ENCODE assay signal across 18 cellular contexts in genomic region chr9:126752376-126752775, GRCh38. TPM values are rescaled to one million over a fixed set of nuclear protein-coding genes. Genes with fewer than 3 reads are reported as not detected.
A peak's percentile ranks its signal among the peaks of the same experiment; 100 is the strongest.
DNase-seq lines count a peak whose midpoint lies in the region; ATAC-seq, FAIRE-seq and TF ChIP-seq lines count a peak whose summit lies in the region.
"Had no signal": no experiment of that assay in that cellular context is flagged by ENCODE, and none has a peak within 500 bp of the region (broad histone marks: within the 10 kb centered on the region; RNA-seq: fewer than 3 reads in every experiment).

No MANE protein-coding gene starts in this region.

- H3K4ac ChIP-seq in H1 (replicated peaks; ENCODE audit: insufficient read length, low read depth, low read length), result no peak overlapping the region

- no peak overlapping the region for H3K4me2 ChIP-seq in H1 (ENCODE audit: insufficient read depth in 1 of 2, low read depth in 2 of 2, low read length in 2 of 2)

- TF ChIP-seq RAD21 in H1 (IDR thresholded peaks at IDR 0.05 in 1 of 2, conservative IDR thresholded peaks at IDR 0.05 in 1 of 2; ENCODE audit: low read depth in 2 of 2, low read length in 2 of 2), result no peak

- H3K27me3 ChIP-seq in H1 (replicated peaks in 1 of 4; ENCODE audit: control insufficient read depth in 3 of 4, extremely low read depth in 1 of 4, insufficient read depth in 3 of 4, low read length in 3 of 4) (no peaks in the 10 kb centered on the region; a peak in 2 of 7 replicates), small intestine (ENCODE audit: control insufficient read depth in 2 of 2, insufficient read depth in 2 of 2, low read length in 2 of 2) (peaks cover 0 to 5% of the 10 kb centered on the region in 2 donors), heart right ventricle (peaks cover 0 to 61% (median 28%) of the 10 kb centered on the region in 7 donors)

- H3K14ac ChIP-seq in H1 (ENCODE audit: insufficient read length), result no peak overlapping the region

- H2AFZ ChIP-seq in H1 (ENCODE audit: low read length), result peak overlapping the region; percentile 34; the same call in 1 of the 2 replicates

- H3K79me1 ChIP-seq in H1 (ENCODE audit: low read depth, low read length), result no peaks in the 10 kb centered on the region

- no peak for TF ChIP-seq POLR2A in H1 (IDR thresholded peaks at IDR 0.05; ENCODE audit: control extremely low read depth in 1 of 2, low read depth in 2 of 2, low read length in 2 of 2)

- H2AK5ac ChIP-seq in H1 (ENCODE audit: low read depth, low read length), result no peak overlapping the region

- FAIRE-seq in H1 (lab: Jason Lieb, UNC) (no peak), small intestine (lab: Jason Lieb, UNC) (no peak)

- H2BK120ac ChIP-seq in H1 (replicated peaks; ENCODE audit: low read depth, low read length), result no peak overlapping the region

- TF ChIP-seq CTCF in LNCaP clone FGC (IDR thresholded peaks at IDR 0.05; ENCODE audit: control insufficient read depth, extremely low read depth, insufficient read depth) (no peak), H1 (IDR thresholded peaks at IDR 0.05; ENCODE audit: control extremely low read depth in 1 of 3, insufficient read depth in 1 of 3, low read depth in 1 of 3, low read length in 3 of 3) (no peak), heart right ventricle (IDR thresholded peaks at IDR 0.05) (no peak)

- H2BK12ac ChIP-seq in H1 (ENCODE audit: low read depth, low read length), result no peak overlapping the region

- H4K91ac ChIP-seq in H1 (replicated peaks; ENCODE audit: insufficient read length, low read length), result no peak overlapping the region

- no peak overlapping the region for H3K9ac ChIP-seq in H1 (replicated peaks in 1 of 4; ENCODE audit: extremely low read depth in 1 of 4, low read depth in 3 of 4, low read length in 3 of 4)

- H3K4me3 ChIP-seq in LNCaP clone FGC (ENCODE audit: low read depth, low read length) (no peak overlapping the region), H1 (ENCODE audit: extremely low read depth in 1 of 4, insufficient read depth in 2 of 4, low read depth in 3 of 4, low read length in 4 of 4) (no peak overlapping the region), small intestine (ENCODE audit: low read depth in 1 of 2, low read length in 2 of 2) (no peak overlapping the region), heart right ventricle (no peak overlapping the region)
- H3K4me3 ChIP-seq: HAP-1 had no signal

- no peaks in the 10 kb centered on the region for H4K20me1 ChIP-seq in H1 (replicated peaks in 1 of 2; ENCODE audit: control insufficient read depth in 1 of 2, insufficient read depth in 2 of 2, low read length in 2 of 2)

- no peak overlapping the region for H2BK15ac ChIP-seq in H1 (ENCODE audit: low read length)

- WGBS in H1 (ENCODE audit: extremely low coverage in 1 of 2, insufficient coverage in 1 of 2, insufficient read length in 1 of 2, insufficient replicate concordance in 2 of 2, low coverage in 1 of 2, low lambda C conversion rate in 2 of 2, missing lambda C conversion rate in 1 of 2), 2 experiments, result 89% methylated on average over 4 of the region's 4 CpGs; no CpG with 5 or more reads in 1 of the 2 experiments
- 17 to 62% (median 45%) methylated on average over 4 of the region's 4 CpGs for WGBS in small intestine, 3 donors
- WGBS in heart right ventricle, 2 donors, result 64 to 68% methylated on average over 4 of the region's 4 CpGs

- no peak for ATAC-seq in GM18520 (IDR thresholded peaks at IDR 0.05; ENCODE audit: unreplicated experiment)
- no peak for ATAC-seq in GM18502 (IDR thresholded peaks at IDR 0.05; ENCODE audit: poor library complexity, unreplicated experiment)
- no peak for ATAC-seq in GM18498 (IDR thresholded peaks at IDR 0.05; ENCODE audit: unreplicated experiment)
- no peak for ATAC-seq in heart right ventricle
- ATAC-seq: CD8-positive, alpha-beta T cell; SK-N-SH treated with all-trans-retinoic acid at 6 μM for 48 hours had no signal

- POLR2A ChIA-PET in H1 (lab: Charles Lee; ENCODE audit: partially characterized antibody), result no interaction called here

- H3K56ac ChIP-seq in H1 (replicated peaks; ENCODE audit: insufficient read length, low read depth, low read length), result no peak overlapping the region

- DNase-seq in LNCaP clone FGC (ENCODE audit: low read depth) (peak; percentile 62), H1 (ENCODE audit: low read depth in 1 of 2, low spot score in 2 of 2) (peak in 1 of 2 experiments; percentile 30), iPS-NIHi7 (ENCODE audit: extremely low spot score) (peak; percentile 36), small intestine (peak; percentile 11), heart right ventricle (no peak)
- DNase-seq: CD8-positive, alpha-beta T cell; DND-41; GF-D8; NCI-H146; NCI-H2107; NCI-H226; NCI-H526; Right ventricle myocardium superior had no signal

- TF ChIP-seq EP300 in H1 (IDR thresholded peaks at IDR 0.05; ENCODE audit: borderline replicate concordance in 1 of 2, low read depth in 2 of 2, low read length in 2 of 2), result no peak

- CTCF ChIA-PET in H1 (lab: Charles Lee; ENCODE audit: partially characterized antibody), result interaction anchor here (0.9 to 1.7 kb wide), 5 partner anchors 19 to 154 kb away, joined by 3 to 11 read pairs (median 3); no protein-coding TSS in a partner anchor

- no peak overlapping the region for H3K18ac ChIP-seq in H1 (ENCODE audit: extremely low read depth, low read length)

- no peak overlapping the region for H2BK20ac ChIP-seq in H1 (ENCODE audit: low read length)

- H4K8ac ChIP-seq in H1 (ENCODE audit: extremely low read depth, insufficient read depth, low read length), result no peak overlapping the region

- H3K23ac ChIP-seq in H1 (ENCODE audit: insufficient read length), result no peak overlapping the region

- H2BK5ac ChIP-seq in H1 (ENCODE audit: low read depth, low read length), result no peak overlapping the region

- H3K36me3 ChIP-seq in H1 (ENCODE audit: control insufficient read depth in 2 of 4, insufficient read depth in 4 of 4, low read length in 3 of 4) (no peaks in the 10 kb centered on the region), small intestine (ENCODE audit: control insufficient read depth in 2 of 2, insufficient read depth in 2 of 2, low read length in 2 of 2) (no peaks in the 10 kb centered on the region), heart right ventricle (no peaks in the 10 kb centered on the region)
- H3K36me3 ChIP-seq: HAP-1 had no signal

- H3K23me2 ChIP-seq in H1 (ENCODE audit: low read depth, low read length), result no peaks in the 10 kb centered on the region

- no peaks in the 10 kb centered on the region for H3K79me2 ChIP-seq in H1 (ENCODE audit: control insufficient read depth in 1 of 2, insufficient read depth in 2 of 2, low read length in 2 of 2)

- H3K4me1 ChIP-seq in H1 (replicated peaks in 1 of 4; ENCODE audit: control insufficient read depth in 3 of 4, insufficient read depth in 4 of 4, low read length in 3 of 4) (no peaks in the 10 kb centered on the region), small intestine (ENCODE audit: control insufficient read depth in 2 of 2, insufficient read depth in 1 of 2, low read depth in 1 of 2, low read length in 1 of 2) (peaks cover 0 to 2% of the 10 kb centered on the region in 2 donors), heart right ventricle (no peaks in the 10 kb centered on the region)
- H3K4me1 ChIP-seq: HAP-1 had no signal

- H4K5ac ChIP-seq in H1 (ENCODE audit: insufficient read length, low read depth, low read length), result no peak overlapping the region

- H3K9me3 ChIP-seq in H1 (ENCODE audit: insufficient read depth in 2 of 2, low read depth in 1 of 2, low read length in 1 of 2), result no peaks in the 10 kb centered on the region
- no peaks in the 10 kb centered on the region for H3K9me3 ChIP-seq in small intestine (ENCODE audit: control insufficient read depth, low read depth)
- peaks cover 0 to 7% (median 0%) of the 10 kb centered on the region in 11 donors for H3K9me3 ChIP-seq in heart right ventricle
- H3K9me3 ChIP-seq: HAP-1 had no signal

- H3K27ac ChIP-seq in H1 (ENCODE audit: low read depth, low read length) (no peak overlapping the region), small intestine (ENCODE audit: low read depth in 1 of 2, low read length in 1 of 2) (no peak overlapping the region), heart right ventricle (no peak overlapping the region)

- intact Hi-C loops in heart right ventricle (cut with DNase I), result no loop called here

TF ChIP-seq in H1, 55 proteins besides CTCF, POLR2A, EP300 and RAD21:
- 0 out of 2 replicates have a peak, but pooled peaks have one; percentile 11 for TF ChIP-seq E2F6 (IDR thresholded peaks at IDR 0.05)
- no peak for TF ChIP-seq SAP30 (IDR thresholded peaks at IDR 0.05; ENCODE audit: insufficient read depth, insufficient replicate concordance, low read length)

RNA-seq across cellular contexts. Expression of gene ZBTB43, which starts 52.5 kb away (rescaled TPM):
- total RNA-seq in H1 (2021; fragmentation: NEBNext Ultra II Directional; extraction: Animal tissue kit (Norgen Biotek cat#: 25700)), result 16.7 and 18.7 TPM in 2 replicates
- 3.0 and 4.1 TPM in 2 replicates for polyA plus RNA-seq in H1 (2011; rRNA removed)
- polyA plus RNA-seq in H1 (2011; cell fraction: cytosol; rRNA removed), result 5.2 TPM
- 4.8 TPM for polyA plus RNA-seq in H1 (2011; cell fraction: nucleus; rRNA removed)
- polyA plus RNA-seq in H1 (2012, experiment 1 of 2), result 4.3 to 11.6 TPM (median 6.5 TPM) in 4 replicates
- polyA plus RNA-seq in H1 (2012, experiment 2 of 2), result 0.50 TPM
- polyA plus RNA-seq in H1 (2013, experiment 1 of 2), result 5.5 TPM
- 5.8 TPM for polyA plus RNA-seq in H1 (2013, experiment 2 of 2)
- polyA minus RNA-seq in H1 (2011; rRNA and poly(A)+ RNA removed), result 34.8 and 43.6 TPM in 2 replicates
- polyA minus RNA-seq in H1 (2011; cell fraction: cytosol; rRNA and poly(A)+ RNA removed), result 4.9 TPM
- 4.6 TPM for polyA minus RNA-seq in H1 (2011; cell fraction: nucleus; rRNA and poly(A)+ RNA removed)
- 1 to 10 TPM; 2.2 to 5.1 (median 3.4) TPM for polyA plus RNA-seq in small intestine
- 10 to 100 TPM; 32.8 to 58.4 (median 44.7) TPM for total RNA-seq in heart right ventricle
- polyA plus RNA-seq in heart right ventricle, result 10 to 100 TPM in 1 of 2 donors, 1 to 10 TPM in 1; 7.6 to 13.5 TPM

Comparison
In these comparisons a context has a peak if more than half of its experiments do, and no peak if none do; other contexts are left out.
1. DNase-seq: peak in LNCaP clone FGC (single experiment), iPS-NIHi7 (single experiment) and small intestine (single experiment); none in heart right ventricle (0 of 2).